ENCODE assay signal across 1 cellular context in the genomic region with DNA sequence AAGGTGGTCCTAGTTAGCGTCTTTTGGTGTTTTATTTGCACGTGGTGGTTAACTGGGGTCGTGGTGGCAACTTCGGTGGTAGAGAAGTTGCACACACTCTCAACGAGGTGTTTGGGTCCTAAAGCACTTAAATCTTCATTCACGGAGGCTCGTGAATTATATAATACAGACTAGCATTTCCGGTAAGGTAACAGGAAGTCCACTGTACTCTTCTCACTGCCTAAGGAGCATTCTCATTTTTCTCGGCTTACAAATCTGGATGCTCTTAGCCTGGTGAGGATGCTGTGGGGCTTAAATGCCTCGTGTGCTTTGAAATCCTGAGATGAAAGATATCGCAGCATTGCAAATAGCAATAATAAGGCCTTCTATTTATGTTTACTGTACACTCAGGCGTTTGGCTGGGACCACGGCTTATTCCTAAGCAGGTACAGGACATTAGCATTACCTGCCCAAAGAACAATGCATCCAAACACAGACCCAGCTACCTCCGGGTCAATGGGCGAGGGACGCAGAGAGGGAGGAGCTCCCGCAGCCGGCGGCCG.
TF ChIP-seq lines count a peak whose summit lies in the region.

No MANE protein-coding gene starts in this region.

TF ChIP-seq in A549, 52 proteins besides CTCF, POLR2A, EP300 and RAD21 (continued from another document):
- TF ChIP-seq HMGXB4 (CRISPR knock-in tag; IDR thresholded peaks at IDR 0.05; ENCODE audit: borderline replicate concordance) (no peak), JUNB (IDR thresholded peaks at IDR 0.05) (no peak)
TF ChIP-seq in A549: peak in this region for 0.
